Comparison of ENCODE assay signal across 1 cellular context in genomic region chr12:124506832-124507153, GRCh38.
TF ChIP-seq lines count a peak whose summit lies in the region.

No MANE protein-coding gene starts in this region.

TF ChIP-seq in K562, 482 proteins besides CTCF, POLR2A, EP300 and RAD21:
- no peak for TF ChIP-seq CCAR2 (IDR thresholded peaks at IDR 0.05; ENCODE audit: low read depth, low read length)
- TF ChIP-seq NONO (IDR thresholded peaks at IDR 0.05; ENCODE audit: low read depth in 2 of 2, low read length in 1 of 2), result no peak
- no peak for TF ChIP-seq SMAD1 (IDR thresholded peaks at IDR 0.05; ENCODE audit: low read depth, low read length, partially characterized antibody)
- TF ChIP-seq NUFIP1 (IDR thresholded peaks at IDR 0.05; ENCODE audit: partially characterized antibody), result no peak
- TF ChIP-seq, protein P1, sequence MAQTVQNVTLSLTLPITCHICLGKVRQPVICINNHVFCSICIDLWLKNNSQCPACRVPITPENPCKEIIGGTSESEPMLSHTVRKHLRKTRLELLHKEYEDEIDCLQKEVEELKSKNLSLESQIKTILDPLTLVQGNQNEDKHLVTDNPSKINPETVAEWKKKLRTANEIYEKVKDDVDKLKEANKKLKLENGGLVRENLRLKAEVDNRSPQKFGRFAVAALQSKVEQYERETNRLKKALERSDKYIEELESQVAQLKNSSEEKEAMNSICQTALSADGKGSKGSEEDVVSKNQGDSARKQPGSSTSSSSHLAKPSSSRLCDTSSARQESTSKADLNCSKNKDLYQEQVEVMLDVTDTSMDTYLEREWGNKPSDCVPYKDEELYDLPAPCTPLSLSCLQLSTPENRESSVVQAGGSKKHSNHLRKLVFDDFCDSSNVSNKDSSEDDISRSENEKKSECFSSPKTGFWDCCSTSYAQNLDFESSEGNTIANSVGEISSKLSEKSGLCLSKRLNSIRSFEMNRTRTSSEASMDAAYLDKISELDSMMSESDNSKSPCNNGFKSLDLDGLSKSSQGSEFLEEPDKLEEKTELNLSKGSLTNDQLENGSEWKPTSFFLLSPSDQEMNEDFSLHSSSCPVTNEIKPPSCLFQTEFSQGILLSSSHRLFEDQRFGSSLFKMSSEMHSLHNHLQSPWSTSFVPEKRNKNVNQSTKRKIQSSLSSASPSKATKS (CRISPR knock-in tag; IDR thresholded peaks at IDR 0.05), result no peak
- no peak for TF ChIP-seq ZBTB33 (CRISPR knock-in tag; IDR thresholded peaks at IDR 0.05)
- no peak for TF ChIP-seq PBX2 (CRISPR knock-in tag; IDR thresholded peaks at IDR 0.05; ENCODE audit: low read depth)
- TF ChIP-seq PBX2 (tag; conservative IDR thresholded peaks at IDR 0.05; ENCODE audit: low read depth), result no peak
- TF ChIP-seq BRF1 (IDR thresholded peaks at IDR 0.05; ENCODE audit: borderline replicate concordance, extremely low read depth, insufficient read length), result no peak
- TF ChIP-seq ZFP30 (CRISPR knock-in tag; IDR thresholded peaks at IDR 0.05; ENCODE audit: borderline replicate concordance), result no peak
- no peak for TF ChIP-seq SIX5 (IDR thresholded peaks at IDR 0.05; ENCODE audit: borderline replicate concordance in 1 of 2, insufficient read depth in 1 of 2, low read depth in 1 of 2, low read length in 2 of 2)
- no peak for TF ChIP-seq U2AF1 (optimal IDR thresholded peaks at IDR 0.05; ENCODE audit: low read depth, low read length)
- TF ChIP-seq ZFP1 (CRISPR knock-in tag; IDR thresholded peaks at IDR 0.05), result no peak
- TF ChIP-seq MLLT1 (IDR thresholded peaks at IDR 0.05), result no peak
- no peak for TF ChIP-seq ZNF431 (CRISPR knock-in tag; IDR thresholded peaks at IDR 0.05)
- TF ChIP-seq FOXM1 (IDR thresholded peaks at IDR 0.05; ENCODE audit: low read depth), result no peak
- TF ChIP-seq FOXM1 (CRISPR knock-in tag; IDR thresholded peaks at IDR 0.05; ENCODE audit: low read depth), result no peak
- TF ChIP-seq ZSCAN32 (CRISPR knock-in tag; IDR thresholded peaks at IDR 0.05), result no peak
